Comparison of ENCODE assay signal across 12 cellular contexts in genomic region chr1:159296697-159297375, GRCh38. TPM values are rescaled to one million over a fixed set of nuclear protein-coding genes. Genes with fewer than 3 reads are reported as not detected.
DNase-seq lines count a peak whose midpoint lies in the region; ATAC-seq and TF ChIP-seq lines count a peak whose summit lies in the region.
"Had no signal": no experiment of that assay in that cellular context is flagged by ENCODE, and none has a peak within 500 bp of the region (broad histone marks: within the 10 kb centered on the region; RNA-seq: fewer than 3 reads in every experiment).

No MANE protein-coding gene starts in this region.

- POLR2A ChIA-PET in MCF 10A (lab: Yijun Ruan, JAX), result no interaction called here

- DNase-seq in NCI-H526 treated with DMSO at 0.1 percent for 48 hours (lab: John Stamatoyannopoulos, UW) (peak; percentile 43), cerebellar cortex (ENCODE audit: low spot score) (peak; percentile 2), LoVo (ENCODE audit: low spot score) (no peak), MCF 10A (ENCODE audit: unreplicated experiment) (no peak)
- DNase-seq: Caco-2; CD8-positive, alpha-beta memory T cell had no signal

- CTCF ChIA-PET in MCF 10A (lab: Yijun Ruan, JAX), result interaction anchor here (1.5 kb wide), 1 partner anchor 15 kb away, joined by 4 read pairs; no protein-coding TSS in a partner anchor

- no peaks in the 10 kb centered on the region for H3K36me3 Mint-ChIP-seq in MCF 10A (ENCODE audit: insufficient read depth, unreplicated experiment)
- H3K36me3 Mint-ChIP-seq: CD14-positive monocyte; CD8-positive, alpha-beta memory T cell had no signal

- ATAC-seq in GM21360 (IDR thresholded peaks at IDR 0.05; ENCODE audit: unreplicated experiment), result peak; percentile 66
- ATAC-seq in SK-N-SH treated with all-trans-retinoic acid at 6 μM for 48 hours, result no peak
- no peak for ATAC-seq in HG02610 (IDR thresholded peaks at IDR 0.05; ENCODE audit: unreplicated experiment)
- ATAC-seq: A549 had no signal

- intact Hi-C loops in MCF 10A (cut with micrococcal nuclease), result no loop called here

- no peak for TF ChIP-seq CTCF in MCF 10A (IDR thresholded peaks at IDR 0.05; ENCODE audit: unreplicated experiment)

- H3K27me3 Mint-ChIP-seq in MCF 10A (ENCODE audit: insufficient read depth, unreplicated experiment), result no peaks in the 10 kb centered on the region

- BruUV-seq in MCF 10A (replicated peaks; lab: Mats Ljungman, UMichigan), result no TSS peak

- H3K4me1 Mint-ChIP-seq in MCF 10A (ENCODE audit: insufficient read depth, unreplicated experiment), result no peaks in the 10 kb centered on the region
- H3K4me1 Mint-ChIP-seq: CD8-positive, alpha-beta memory T cell had no signal

- H3K27ac Mint-ChIP-seq in MCF 10A (ENCODE audit: low read depth, unreplicated experiment), result no peak overlapping the region
- H3K27ac Mint-ChIP-seq: CD14-positive monocyte; CD8-positive, alpha-beta memory T cell had no signal

- H3K9me3 Mint-ChIP-seq in MCF 10A (ENCODE audit: unreplicated experiment), result no peaks in the 10 kb centered on the region
- H3K9me3 Mint-ChIP-seq: CD14-positive monocyte had no signal

- no peak overlapping the region for H3K4me3 Mint-ChIP-seq in MCF 10A (ENCODE audit: unreplicated experiment)
- H3K4me3 Mint-ChIP-seq: CD14-positive monocyte; CD8-positive, alpha-beta memory T cell had no signal

TF ChIP-seq in SK-N-SH treated with all-trans-retinoic acid at 6 μM for 48 hours, 23 proteins besides CTCF, POLR2A, EP300 and RAD21:
- TF ChIP-seq CSDC2 (CRISPR knock-in tag; IDR thresholded peaks at IDR 0.05), result no peak
- TF ChIP-seq ZNF565 (CRISPR knock-in tag; conservative IDR thresholded peaks at IDR 0.05; ENCODE audit: low read depth), result no peak
- TF ChIP-seq, protein P1, sequence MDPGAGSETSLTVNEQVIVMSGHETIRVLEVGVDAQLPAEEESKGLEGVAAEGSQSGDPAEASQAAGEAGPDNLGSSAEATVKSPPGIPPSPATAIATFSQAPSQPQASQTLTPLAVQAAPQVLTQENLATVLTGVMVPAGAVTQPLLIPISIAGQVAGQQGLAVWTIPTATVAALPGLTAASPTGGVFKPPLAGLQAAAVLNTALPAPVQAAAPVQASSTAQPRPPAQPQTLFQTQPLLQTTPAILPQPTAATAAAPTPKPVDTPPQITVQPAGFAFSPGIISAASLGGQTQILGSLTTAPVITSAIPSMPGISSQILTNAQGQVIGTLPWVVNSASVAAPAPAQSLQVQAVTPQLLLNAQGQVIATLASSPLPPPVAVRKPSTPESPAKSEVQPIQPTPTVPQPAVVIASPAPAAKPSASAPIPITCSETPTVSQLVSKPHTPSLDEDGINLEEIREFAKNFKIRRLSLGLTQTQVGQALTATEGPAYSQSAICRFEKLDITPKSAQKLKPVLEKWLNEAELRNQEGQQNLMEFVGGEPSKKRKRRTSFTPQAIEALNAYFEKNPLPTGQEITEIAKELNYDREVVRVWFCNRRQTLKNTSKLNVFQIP (CRISPR knock-in tag; IDR thresholded peaks at IDR 0.05; ENCODE audit: borderline replicate concordance, low read depth), result no peak
- TF ChIP-seq BACH2 (CRISPR knock-in tag; IDR thresholded peaks at IDR 0.05; ENCODE audit: borderline replicate concordance), result no peak

RNA-seq across cellular contexts. Expression of gene FCER1A, which starts 5.3 kb away (rescaled TPM):
- total RNA-seq in MCF 10A (2022), result not detected in 2 replicates
- total RNA-seq: Caco-2; CD8-positive, alpha-beta memory T cell; Daoy had no signal

Comparison
In these comparisons a context has a peak if more than half of its experiments do, and no peak if none do; other contexts are left out.
1. DNase-seq: peak in NCI-H526 treated with DMSO at 0.1 percent for 48 hours (single experiment) and cerebellar cortex (single experiment); none in LoVo (single experiment) and MCF 10A (single experiment).